20 cellular contexts compared by ENCODE assay signal in genomic region chr1:183914283-183914682, GRCh38.
DNase-seq lines count a peak whose midpoint lies in the region; ATAC-seq and TF ChIP-seq lines count a peak whose summit lies in the region.
"Had no signal": no experiment of that assay in that cellular context is flagged by ENCODE, and none has a peak within 500 bp of the region (broad histone marks: within the 10 kb centered on the region; RNA-seq: fewer than 3 reads in every experiment).

No MANE protein-coding gene starts in this region.

- H3K9me3 ChIP-seq in right atrium auricular region (no peaks in the 10 kb centered on the region), upper lobe of left lung (no peaks in the 10 kb centered on the region)
- H3K9me3 ChIP-seq: SJSA1 had no signal

- intact Hi-C loops in Right ventricle myocardium superior (cut with DNase I): no loop called here

- no peak for DNase-seq in Right ventricle myocardium superior
- no peak for DNase-seq in right atrium auricular region (ENCODE audit: low spot score)
- DNase-seq in dermis blood vessel endothelial cell: peak; percentile 72
- DNase-seq in iris pigment epithelial cell (ENCODE audit: low read depth): peak; percentile 24
- DNase-seq in upper lobe of left lung: peak in 1 of 2 donors; percentile 73
- no peak for DNase-seq in NCI-H128 (lab: John Stamatoyannopoulos, UW; ENCODE audit: unreplicated experiment)
- DNase-seq in activated gamma-delta T cell treated with Interleukin-2 at 50 U/mL for 16 hours: no peak
- DNase-seq: activated CD4-positive, alpha-beta T cell treated with anti-CD3 and anti-CD28 coated beads for 48 hours; activated CD8-positive, alpha-beta memory T cell treated with anti-CD3 and anti-CD28 coated beads, Interleukin-2, amount 50 U/mL, for 48 hours; CD8-positive, alpha-beta memory T cell; cortex of kidney; DND-41; left cardiac atrium; NCI-H1694; NCI-H446 treated with DMSO at 0.1 percent for 48 hours; stimulated activated naive CD8-positive, alpha-beta T cell treated with anti-CD3 and anti-CD28 coated beads, Interleukin-15, Interleukin-2, amounts not matched to agents 100 U/mL and 50 U/mL, for 24 hours; uterus had no signal

- peak; percentile 28 for ATAC-seq in Right ventricle myocardium superior (ENCODE audit: poor library complexity)
- peak; percentile 40 to 45 for ATAC-seq in upper lobe of left lung (ENCODE audit: low FRiP score in 2 of 2)
- no peak for ATAC-seq in HG02623 (IDR thresholded peaks at IDR 0.05; ENCODE audit: unreplicated experiment)
- ATAC-seq: esophagus mucosa; stimulated activated naive CD8-positive, alpha-beta T cell treated with anti-CD3 and anti-CD28 coated beads, Interleukin-15, Interleukin-2, amounts not matched to agents 100 U/mL and 50 U/mL, for 24 hours had no signal

- peaks cover 71% of the 10 kb centered on the region for H3K36me3 ChIP-seq in right atrium auricular region
- peaks cover 2 to 61% (median 25%) of the 10 kb centered on the region in 4 donors for H3K36me3 ChIP-seq in upper lobe of left lung
- H3K36me3 ChIP-seq: uterus had no signal

- WGBS in upper lobe of left lung, 2 donors: 13 to 14% methylated on average over 3 of the region's 3 CpGs

- H3K27ac ChIP-seq in right atrium auricular region: no peak overlapping the region
- H3K27ac ChIP-seq in upper lobe of left lung: peak overlapping the region in 2 of 4 donors; percentile 19 to 48
- H3K27ac ChIP-seq: SJSA1, uterus had no signal

- H3K4me1 ChIP-seq in right atrium auricular region (peaks cover 0 to 20% of the 10 kb centered on the region in 2 donors), upper lobe of left lung (peaks cover 21 to 29% (median 22%) of the 10 kb centered on the region in 4 donors)

- no peak for TF ChIP-seq CTCF in right atrium auricular region (IDR thresholded peaks at IDR 0.05)
- no peak for TF ChIP-seq CTCF in upper lobe of left lung (IDR thresholded peaks at IDR 0.05)

- H3K27me3 ChIP-seq in right atrium auricular region: no peaks in the 10 kb centered on the region
- H3K27me3 ChIP-seq in upper lobe of left lung: no peaks in the 10 kb centered on the region
- H3K27me3 ChIP-seq: SJSA1, uterus had no signal

- TF ChIP-seq EP300 in upper lobe of left lung (IDR thresholded peaks at IDR 0.05): no peak

- TF ChIP-seq POLR2A in upper lobe of left lung (IDR thresholded peaks at IDR 0.05): no peak

- no peak overlapping the region for H3K4me3 ChIP-seq in right atrium auricular region
- H3K4me3 ChIP-seq in upper lobe of left lung: no peak overlapping the region
- H3K4me3 ChIP-seq: SJSA1, uterus had no signal

Comparison
In these comparisons a context has a peak if more than half of its experiments do, and no peak if none do; other contexts are left out.
1. DNase-seq: peak in dermis blood vessel endothelial cell (single experiment) and iris pigment epithelial cell (single experiment); none in Right ventricle myocardium superior (single experiment), right atrium auricular region (single experiment), NCI-H128 (single experiment) and activated gamma-delta T cell treated with Interleukin-2 at 50 U/mL for 16 hours (single experiment).